15 cellular contexts compared by ENCODE assay signal in genomic region chr12:79444089-79444488, GRCh38.
A peak's percentile ranks its signal among the peaks of the same experiment; 100 is the strongest.
DNase-seq lines count a peak whose midpoint lies in the region; ATAC-seq and TF ChIP-seq lines count a peak whose summit lies in the region.
"Had no signal": no experiment of that assay in that cellular context is flagged by ENCODE, and none has a peak within 500 bp of the region (broad histone marks: within the 10 kb centered on the region; RNA-seq: fewer than 3 reads in every experiment).

No MANE protein-coding gene starts in this region.

- CTCF ChIA-PET in RWPE1 (lab: Yijun Ruan, JAX) = no interaction called here

- H3K4me1 Mint-ChIP-seq in nephron progenitor cell = peaks cover 12% of the 10 kb centered on the region

- DNase-seq in GM03348 (ENCODE audit: low spot score) (peak; percentile 26), RWPE1 (ENCODE audit: low spot score) (peak; percentile 13), epithelial cell of esophagus (ENCODE audit: low read depth) (peak; percentile 40), nephron progenitor cell (no peak), SK-N-DZ (ENCODE audit: low spot score) (no peak), NK-92 (lab: John Stamatoyannopoulos, UW; ENCODE audit: unreplicated experiment) (no peak)
- DNase-seq: activated T-cell treated with anti-CD3 and anti-CD28 coated beads, Interleukin-2, amount 50 U/mL, for 1 hour; amniotic stem cell; CD4-positive, alpha-beta T cell; left ventricle myocardium superior; NCI-H2107 had no signal

- ATAC-seq in HG02884 (IDR thresholded peaks at IDR 0.05; ENCODE audit: unreplicated experiment) = no peak
- ATAC-seq in GM18868 (IDR thresholded peaks at IDR 0.05; ENCODE audit: unreplicated experiment) = no peak
- ATAC-seq: left ventricle myocardium superior had no signal

- no peaks in the 10 kb centered on the region for H3K9me3 Mint-ChIP-seq in nephron progenitor cell
- H3K9me3 Mint-ChIP-seq: CD4-positive, alpha-beta T cell; neural progenitor cell had no signal

- POLR2A ChIA-PET in RWPE1 (lab: Yijun Ruan, JAX; ENCODE audit: low non-redundant PET) = no interaction called here

- no peak overlapping the region for H3K4me3 ChIP-seq in epithelial cell of esophagus (ENCODE audit: low read length)
- H3K4me3 ChIP-seq: neural progenitor cell, skin epidermis had no signal

- H3K4me3 Mint-ChIP-seq in nephron progenitor cell = no peak overlapping the region
- H3K4me3 Mint-ChIP-seq: CD4-positive, alpha-beta T cell; neural progenitor cell had no signal

- TF ChIP-seq CTCF in RWPE1 (conservative IDR thresholded peaks at IDR 0.05; ENCODE audit: low read depth) (no peak), epithelial cell of esophagus (IDR thresholded peaks at IDR 0.05; ENCODE audit: insufficient read depth, low read depth, low read length, missing control alignments) (no peak), nephron progenitor cell (IDR thresholded peaks at IDR 0.05) (no peak)

- H3K36me3 Mint-ChIP-seq in nephron progenitor cell (ENCODE audit: low read depth) = peaks cover 11% of the 10 kb centered on the region

- H3K27me3 Mint-ChIP-seq in nephron progenitor cell (ENCODE audit: low read depth, poor library complexity) = no peaks in the 10 kb centered on the region
- H3K27me3 Mint-ChIP-seq: CD4-positive, alpha-beta T cell had no signal

- no peak overlapping the region for H3K27ac ChIP-seq in RWPE1
- H3K27ac ChIP-seq: neural progenitor cell, skin epidermis had no signal

- peak overlapping the region; percentile 33 for H3K27ac Mint-ChIP-seq in nephron progenitor cell
- H3K27ac Mint-ChIP-seq: CD4-positive, alpha-beta T cell; neural progenitor cell had no signal

Comparison
In these comparisons a context has a peak if more than half of its experiments do, and no peak if none do; other contexts are left out.
1. DNase-seq: peak in GM03348 (single experiment), RWPE1 (single experiment) and epithelial cell of esophagus (single experiment); none in nephron progenitor cell (single experiment), SK-N-DZ (single experiment) and NK-92 (single experiment).